1 cellular context compared by ENCODE assay signal in the genomic region with DNA sequence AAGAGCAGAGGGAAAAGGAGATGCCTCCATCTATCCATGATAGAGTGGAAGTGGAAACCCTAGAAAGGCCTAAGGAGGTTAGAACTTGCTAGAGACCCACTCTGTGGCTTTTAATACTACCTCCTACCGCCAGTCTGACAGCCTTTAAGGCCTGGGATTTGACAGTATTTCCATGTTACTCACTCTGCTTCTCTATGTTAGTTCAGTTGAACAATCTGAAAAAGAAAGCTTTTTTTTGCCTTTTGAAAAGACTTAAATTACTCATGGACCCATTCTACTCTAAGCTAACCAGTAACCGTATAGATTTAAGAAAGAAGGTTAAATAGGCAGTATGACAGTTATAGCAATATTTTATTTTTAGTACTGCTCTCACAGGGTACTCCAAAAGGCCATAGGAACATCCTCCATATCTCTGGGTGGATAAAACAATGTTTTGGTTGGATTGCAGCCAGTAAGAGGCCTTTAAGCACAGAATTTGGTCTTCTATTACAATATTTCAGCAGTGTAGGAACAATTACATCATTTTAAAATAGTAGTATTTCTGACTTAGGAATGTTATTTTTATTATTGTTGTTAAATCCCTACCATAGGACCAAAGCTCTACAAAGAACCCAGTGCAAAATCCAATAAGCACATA.
TF ChIP-seq lines count a peak whose summit lies in the region.

No MANE protein-coding gene starts in this region.

TF ChIP-seq in IMR-90, 13 proteins besides CTCF, POLR2A, EP300 and RAD21:
- TF ChIP-seq CEBPB (IDR thresholded peaks at IDR 0.05; ENCODE audit: low read depth, low read length) (no peak), FOS (IDR thresholded peaks at IDR 0.05; ENCODE audit: low read depth, low read length) (no peak), MAFK (IDR thresholded peaks at IDR 0.05; ENCODE audit: low read depth, low read length) (no peak), CHD1 (IDR thresholded peaks at IDR 0.05; ENCODE audit: low read depth, low read length) (no peak), MXI1 (IDR thresholded peaks at IDR 0.05; ENCODE audit: borderline replicate concordance, low read depth, low read length) (no peak)
- TF ChIP-seq, protein P1, sequence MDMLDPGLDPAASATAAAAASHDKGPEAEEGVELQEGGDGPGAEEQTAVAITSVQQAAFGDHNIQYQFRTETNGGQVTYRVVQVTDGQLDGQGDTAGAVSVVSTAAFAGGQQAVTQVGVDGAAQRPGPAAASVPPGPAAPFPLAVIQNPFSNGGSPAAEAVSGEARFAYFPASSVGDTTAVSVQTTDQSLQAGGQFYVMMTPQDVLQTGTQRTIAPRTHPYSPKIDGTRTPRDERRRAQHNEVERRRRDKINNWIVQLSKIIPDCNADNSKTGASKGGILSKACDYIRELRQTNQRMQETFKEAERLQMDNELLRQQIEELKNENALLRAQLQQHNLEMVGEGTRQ (IDR thresholded peaks at IDR 0.05; ENCODE audit: low read depth, low read length), result no peak
